17 cellular contexts compared by ENCODE assay signal in genomic region chr17:20218231-20218630, GRCh38.
"Had no signal": no experiment of that assay in that cellular context is flagged by ENCODE, and none has a peak within 500 bp of the region (broad histone marks: within the 10 kb centered on the region; RNA-seq: fewer than 3 reads in every experiment).

No MANE protein-coding gene starts in this region.

- DNase-seq: colonic mucosa; effector memory CD4-positive, alpha-beta T cell; foreskin keratinocyte; heart left ventricle; kidney; natural killer cell; right cardiac atrium; sigmoid colon; stimulated activated CD4-positive, alpha-beta T cell treated with anti-CD3 and anti-CD28 coated beads, Interleukin-2, amount 100 ng/mL, for 24 hours; stimulated activated CD4-positive, alpha-beta T cell treated with anti-CD3 and anti-CD28 coated beads, Interleukin-4, amount 100 ng/mL, for 4 hours; stimulated activated naive CD8-positive, alpha-beta T cell treated with anti-CD3 and anti-CD28 coated beads, Interleukin-15, Interleukin-2, amounts not matched to agents 100 U/mL and 50 U/mL, for 24 hours; transverse colon; upper lobe of right lung; uterus had no signal

- ATAC-seq: foreskin keratinocyte; gastroesophageal sphincter; heart left ventricle; left lobe of liver; natural killer cell; right cardiac atrium; stimulated activated memory B cell treated with anti-CD40 and anti-IgM and Interleukin-4, amounts not matched to agents 10 μg/mL and 1 μg/mL and 100 μg/mL, for 72 hours; stimulated activated naive CD8-positive, alpha-beta T cell treated with anti-CD3 and anti-CD28 coated beads, Interleukin-15, Interleukin-2, amounts not matched to agents 100 U/mL and 50 U/mL, for 24 hours; upper lobe of right lung had no signal
